In genomic region chr17:79207957-79208356, GRCh38 we compare ENCODE assay signal across 2 cellular contexts.
TF ChIP-seq lines count a peak whose summit lies in the region.

No MANE protein-coding gene starts in this region.

TF ChIP-seq in GM23338, 12 proteins besides CTCF, POLR2A, EP300 and RAD21:
- TF ChIP-seq EZH2 (IDR thresholded peaks at IDR 0.05; ENCODE audit: low read depth, unreplicated experiment) (no peak), REST (IDR thresholded peaks at IDR 0.05; ENCODE audit: unreplicated experiment) (no peak), CREB1 (CRISPR knock-in tag; IDR thresholded peaks at IDR 0.05; ENCODE audit: low read depth) (no peak), ZNF462 (CRISPR knock-in tag; IDR thresholded peaks at IDR 0.05) (no peak), JUNB (IDR thresholded peaks at IDR 0.05; ENCODE audit: unreplicated experiment) (no peak), EZH2phosphoT487 (IDR thresholded peaks at IDR 0.05; ENCODE audit: unreplicated experiment) (no peak), ZNF114 (CRISPR knock-in tag; IDR thresholded peaks at IDR 0.05) (no peak), POLR2AphosphoS5 (IDR thresholded peaks at IDR 0.05; ENCODE audit: low read depth) (no peak), ZNF331 (CRISPR knock-in tag; IDR thresholded peaks at IDR 0.05; ENCODE audit: low read depth) (no peak)

TF ChIP-seq in H1, 55 proteins besides CTCF, POLR2A, EP300 and RAD21:
- TF ChIP-seq POU5F1 (IDR thresholded peaks at IDR 0.05; ENCODE audit: low read depth, low read length): no peak
- TF ChIP-seq CBX8 (IDR thresholded peaks at IDR 0.05; ENCODE audit: borderline replicate concordance, low read depth, low read length): no peak
- no peak for TF ChIP-seq TCF12 (IDR thresholded peaks at IDR 0.05; ENCODE audit: low read depth, low read length)
- no peak for TF ChIP-seq JUN (IDR thresholded peaks at IDR 0.05; ENCODE audit: low read depth, low read length)
- TF ChIP-seq BACH1 (IDR thresholded peaks at IDR 0.05; ENCODE audit: low read length): no peak
- TF ChIP-seq HDAC2 (IDR thresholded peaks at IDR 0.05; ENCODE audit: borderline replicate concordance in 1 of 2, low read depth in 2 of 2, low read length in 2 of 2): no peak
- no peak for TF ChIP-seq SIRT6 (IDR thresholded peaks at IDR 0.05; ENCODE audit: low read length)
- TF ChIP-seq USF2 (IDR thresholded peaks at IDR 0.05; ENCODE audit: low read length): no peak
- no peak for TF ChIP-seq GABPA (IDR thresholded peaks at IDR 0.05; ENCODE audit: borderline replicate concordance, insufficient read depth, low read length)
- TF ChIP-seq RXRA (IDR thresholded peaks at IDR 0.05; ENCODE audit: insufficient read depth, low read depth, low read length): no peak
- TF ChIP-seq KDM5A (IDR thresholded peaks at IDR 0.05; ENCODE audit: low read length): no peak
- no peak for TF ChIP-seq KDM1A (IDR thresholded peaks at IDR 0.05; ENCODE audit: borderline replicate concordance, low read length)
- TF ChIP-seq SAP30 (IDR thresholded peaks at IDR 0.05; ENCODE audit: insufficient read depth, insufficient replicate concordance, low read length): no peak
- TF ChIP-seq EZH2 (IDR thresholded peaks at IDR 0.05; ENCODE audit: low read depth, low read length, severe bottlenecking): no peak
- no peak for TF ChIP-seq TAF7 (optimal IDR thresholded peaks at IDR 0.05; ENCODE audit: borderline replicate concordance, low read depth, low read length)
